1 cellular context compared by ENCODE assay signal in the genomic region with DNA sequence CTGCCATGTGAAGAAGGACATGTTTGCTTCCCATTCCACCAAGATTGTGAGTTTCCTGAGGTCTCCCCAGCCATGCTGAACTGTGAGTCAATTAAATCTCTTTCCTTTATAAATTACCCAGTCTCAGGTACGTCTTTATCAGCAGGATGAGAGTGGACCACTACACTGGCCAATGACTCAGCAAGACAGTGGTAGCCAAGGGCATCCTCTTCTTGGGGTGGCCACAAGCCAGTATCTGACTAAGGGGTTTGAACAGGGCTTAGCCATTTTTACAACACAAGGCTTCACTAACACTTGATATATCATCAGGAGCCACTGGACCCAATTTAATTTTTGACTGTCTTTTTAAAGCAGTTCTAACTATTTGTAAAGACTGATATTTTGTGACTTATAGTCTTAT.
TF ChIP-seq lines count a peak whose summit lies in the region.

No MANE protein-coding gene starts in this region.

TF ChIP-seq in A549, 52 proteins besides CTCF, POLR2A, EP300 and RAD21:
- no peak for TF ChIP-seq HDAC2 (IDR thresholded peaks at IDR 0.05)
- TF ChIP-seq MAFK (IDR thresholded peaks at IDR 0.05; ENCODE audit: partially characterized antibody) = peak; percentile 27
- TF ChIP-seq RARB (CRISPR knock-in tag; IDR thresholded peaks at IDR 0.05) = no peak
- 0 out of 2 replicates have a peak, but pooled peaks have one; percentile 10 for TF ChIP-seq NFE2L2 (conservative IDR thresholded peaks at IDR 0.05; ENCODE audit: low read length)
